ENCODE assay signal across 19 cellular contexts in genomic region chr11:6824461-6824860, GRCh38. TPM values are rescaled to one million over a fixed set of nuclear protein-coding genes. Genes with fewer than 3 reads are reported as not detected.
"Had no signal": no experiment of that assay in that cellular context is flagged by ENCODE, and none has a peak within 500 bp of the region (broad histone marks: within the 10 kb centered on the region; RNA-seq: fewer than 3 reads in every experiment).

No MANE protein-coding gene starts in this region.

- DNase-seq: Karpas-422, KG1, NCI-H1092 treated with DMSO at 0.1 percent for 48 hours, NCI-H1436, NCI-H187, NCI-H2029, NCI-H2081 treated with DMSO at 0.1 percent for 48 hours, NCI-H2171, NCI-H446 treated with DMSO at 0.1 percent for 48 hours, NCI-H510A treated with DMSO at 0.1 percent for 48 hours, NCI-H526, SIG-M5 had no signal

- H3K27me3 ChIP-seq: MG63, SJSA1 had no signal

- H3K36me3 ChIP-seq: MG63, SJSA1 had no signal

- H3K4me1 ChIP-seq: SJSA1 had no signal

- H3K9me3 ChIP-seq: SJSA1 had no signal

- H3K27ac ChIP-seq: RWPE1, SJSA1, SK-N-MC had no signal

- H3K4me3 ChIP-seq: MG63, SJSA1, SK-N-MC had no signal

RNA-seq across cellular contexts. Expression of gene OR10A5, which starts 21.0 kb away (rescaled TPM):
- total RNA-seq: HT-29; Right ventricle myocardium inferior; SJSA1; T-helper 1 cell treated with Interleukin-12 subunit alpha and Interleukin-12 subunit beta and Interleukin-4 antibody, amounts not matched to agents 30 ng/mL and 1 ng/mL, for 36 hours had no signal

RNA-seq across cellular contexts. Expression of gene OR6A2, which starts 25.0 kb away (rescaled TPM):
- total RNA-seq: Right ventricle myocardium inferior, SJSA1 had no signal

RNA-seq across cellular contexts. Expression of gene OR10A2, which starts 38.4 kb away (rescaled TPM):
- total RNA-seq: HT-29; Right ventricle myocardium inferior; SJSA1; T-helper 1 cell treated with Interleukin-12 subunit alpha and Interleukin-12 subunit beta and Interleukin-4 antibody, amounts not matched to agents 30 ng/mL and 1 ng/mL, for 36 hours had no signal

RNA-seq across cellular contexts. Expression of gene OR2AG1, which starts 41.6 kb away (rescaled TPM):
- total RNA-seq: HT-29; Right ventricle myocardium inferior; SJSA1; T-helper 1 cell treated with Interleukin-12 subunit alpha and Interleukin-12 subunit beta and Interleukin-4 antibody, amounts not matched to agents 30 ng/mL and 1 ng/mL, for 36 hours had no signal

RNA-seq across cellular contexts. Expression of gene OR10A4, which starts 52.0 kb away (rescaled TPM):
- total RNA-seq: HT-29; Right ventricle myocardium inferior; SJSA1; T-helper 1 cell treated with Interleukin-12 subunit alpha and Interleukin-12 subunit beta and Interleukin-4 antibody, amounts not matched to agents 30 ng/mL and 1 ng/mL, for 36 hours had no signal
